In the genomic region with DNA sequence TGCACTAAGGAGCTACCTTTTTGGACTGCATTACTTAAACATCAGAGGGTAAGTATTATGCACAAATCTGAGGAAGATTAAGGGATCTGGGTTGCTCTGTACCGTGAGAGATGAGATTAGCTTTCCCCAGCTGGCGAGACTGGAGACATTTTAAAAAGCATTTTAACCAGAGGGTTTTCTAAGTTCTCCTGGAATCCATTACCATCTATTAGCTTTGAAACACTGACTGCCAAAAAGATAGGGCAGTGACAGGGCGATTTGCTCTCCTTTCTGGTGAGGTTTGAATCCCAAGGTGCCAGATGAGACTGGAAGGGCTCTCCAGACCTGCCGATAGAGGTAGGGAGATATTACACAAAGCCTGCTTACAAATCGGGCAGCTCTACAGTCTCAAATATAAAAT, we compare ENCODE assay signal across 21 cellular contexts.
"Had no signal": no experiment of that assay in that cellular context is flagged by ENCODE, and none has a peak within 500 bp of the region (broad histone marks: within the 10 kb centered on the region; RNA-seq: fewer than 3 reads in every experiment).

No MANE protein-coding gene starts in this region.

- DNase-seq: MG63, NCI-H1092 treated with DMSO at 0.1 percent for 48 hours, NCI-H1436, NCI-H187, NCI-H2029, NCI-H2171 treated with DMSO at 0.1 percent for 48 hours, NCI-H345, NCI-H446 treated with DMSO at 0.1 percent for 48 hours, NCI-H510A treated with DMSO at 0.1 percent for 48 hours, NCI-H526, SHP77 treated with DMSO at 0.1 percent for 48 hours, SJCRH30, SW 1271, T-cell had no signal

- H3K9me3 Mint-ChIP-seq: IgD-negative memory B cell; T-cell; T-helper 1 cell treated with Interleukin-12 subunit alpha and Interleukin-12 subunit beta and Interleukin-4 antibody, amounts not matched to agents 30 μg/mL and 1 μg/mL, for 36 hours had no signal

- H3K27me3 ChIP-seq: MG63, SJCRH30 had no signal

- H3K4me2 ChIP-seq: KMS-11 had no signal

- H3K9me3 ChIP-seq: MG63, SJCRH30 had no signal

- H3K4me1 Mint-ChIP-seq: IgD-negative memory B cell, T-cell had no signal

- H3K27ac ChIP-seq: HL-60, KMS-11, SJCRH30 had no signal

- H3K4me3 ChIP-seq: K562, MG63, SJCRH30 had no signal

- H3K27ac Mint-ChIP-seq: IgD-negative memory B cell; T-cell; T-helper 1 cell treated with Interleukin-12 subunit alpha and Interleukin-12 subunit beta and Interleukin-4 antibody, amounts not matched to agents 30 μg/mL and 1 μg/mL, for 36 hours had no signal

- H3K9ac ChIP-seq: KMS-11 had no signal

- H3K36me3 Mint-ChIP-seq: IgD-negative memory B cell, T-cell had no signal

- H3K4me3 Mint-ChIP-seq: IgD-negative memory B cell; T-cell; T-helper 1 cell treated with Interleukin-12 subunit alpha and Interleukin-12 subunit beta and Interleukin-4 antibody, amounts not matched to agents 30 μg/mL and 1 μg/mL, for 36 hours had no signal

- H3K36me3 ChIP-seq: MG63, SJCRH30 had no signal

- ATAC-seq: K562, Panc1, Right ventricle myocardium inferior, T-cell had no signal
